Comparison of ENCODE assay signal across 22 cellular contexts in genomic region chr12:38154096-38155019, GRCh38.
"Had no signal": no experiment of that assay in that cellular context is flagged by ENCODE, and none has a peak within 500 bp of the region (broad histone marks: within the 10 kb centered on the region; RNA-seq: fewer than 3 reads in every experiment).

No MANE protein-coding gene starts in this region.

- H3K4me3 ChIP-seq: breast epithelium had no signal

- H3K4me1 ChIP-seq: breast epithelium had no signal

- ATAC-seq: activated T-cell treated with anti-CD3 and anti-CD28 coated beads, Interleukin-2, amount 50 U/mL, for 72 hours; WTC11 had no signal

- H3K36me3 ChIP-seq: breast epithelium had no signal

- H3K27ac ChIP-seq: breast epithelium had no signal

- DNase-seq: activated CD4-positive, alpha-beta memory T cell treated with anti-CD3 and anti-CD28 coated beads for 36 hours; activated CD4-positive, alpha-beta T cell treated with anti-CD3 and anti-CD28 coated beads for 48 hours; activated CD4-positive, CD25-positive, alpha-beta regulatory T cell treated with anti-CD3 and anti-CD28 coated beads, Interleukin-2, amount 50 U/mL, for 72 hours; activated CD8-positive, alpha-beta memory T cell treated with anti-CD3 and anti-CD28 coated beads, Interleukin-2, amount 50 U/mL, for 4 hours; activated naive CD4-positive, alpha-beta T cell; activated T-cell treated with anti-CD3 and anti-CD28 coated beads, Interleukin-2, amount 50 U/mL, for 72 hours; aorta; caudate nucleus; Kasumi-1; KBM-7; NCI-H1048; NCI-H146; NCI-H187 treated with DMSO at 0.1 percent for 48 hours; NCI-H2081 treated with DMSO at 0.1 percent for 48 hours; NCI-H2171; NCI-H226; NCI-H526; NCI-H774; NK-92 treated with Interleukin-12 subunit alpha and Interleukin-12 subunit beta, amount 100 ng/mL, for 24 hours; SHP77 treated with DMSO at 0.1 percent for 48 hours had no signal

- H3K9me3 ChIP-seq: breast epithelium had no signal
